20 cellular contexts compared by ENCODE assay signal in the genomic region with DNA sequence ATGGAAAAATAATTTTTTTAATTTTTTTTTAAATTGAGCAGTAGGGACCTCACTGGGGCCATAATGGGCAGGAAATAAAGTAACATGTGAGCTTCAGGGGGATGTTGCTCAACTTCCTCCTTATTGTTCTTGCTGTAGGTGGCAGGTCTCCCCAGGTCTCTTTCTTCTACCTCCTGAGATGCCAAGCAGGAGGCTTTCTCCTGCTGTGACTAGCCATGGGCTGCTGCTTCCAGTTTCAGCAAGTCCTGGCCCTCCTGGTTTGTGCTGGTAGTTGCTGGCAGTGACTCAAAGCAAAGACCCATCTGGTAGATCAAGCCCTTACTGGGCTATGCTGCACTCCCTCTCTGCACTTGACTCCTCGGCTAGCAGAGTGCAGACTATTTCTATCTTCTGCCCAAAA. TPM values are rescaled to one million over a fixed set of nuclear protein-coding genes. Genes with fewer than 3 reads are reported as not detected.
A peak's percentile ranks its signal among the peaks of the same experiment; 100 is the strongest.
DNase-seq lines count a peak whose midpoint lies in the region; ATAC-seq and TF ChIP-seq lines count a peak whose summit lies in the region.
"Had no signal": no experiment of that assay in that cellular context is flagged by ENCODE, and none has a peak within 500 bp of the region (broad histone marks: within the 10 kb centered on the region; RNA-seq: fewer than 3 reads in every experiment).

No MANE protein-coding gene starts in this region.

- DNase-seq in activated CD4-positive, alpha-beta memory T cell treated with anti-CD3 and anti-CD28 coated beads for 36 hours, result peak; percentile 25
- no peak for DNase-seq in activated CD4-positive, alpha-beta memory T cell treated with anti-CD3 and anti-CD28 coated beads, Interleukin-2, amount 10 ng/mL, durations not matched to agents 7 days and 5 days
- DNase-seq in OCI-LY7 (ENCODE audit: low spot score) (peak; percentile 58), endothelial cell (ENCODE audit: low spot score) (no peak), AG20443 (ENCODE audit: low spot score) (no peak)
- DNase-seq: ACHN; activated naive CD4-positive, alpha-beta T cell treated with anti-CD3 and anti-CD28 coated beads for 36 hours; cerebellar nuclear complex; MM.1S; NCI-H226; posterior cingulate gyrus; stimulated activated CD8-positive, alpha-beta memory T cell treated with anti-CD3 and anti-CD28 coated beads, Interleukin-4, amount 100 ng/mL, for 48 hours; upper lobe of left lung had no signal

- H3K4me3 ChIP-seq in OCI-LY7 (ENCODE audit: low read depth, low read length, poor library complexity, severe bottlenecking), result no peak overlapping the region
- no peak overlapping the region for H3K4me3 ChIP-seq in skin epidermis
- H3K4me3 ChIP-seq: upper lobe of left lung had no signal

- no peak overlapping the region for H3K4me3 Mint-ChIP-seq in activated CD4-positive, alpha-beta memory T cell treated with anti-CD3 and anti-CD28 coated beads for 36 hours
- no peak overlapping the region for H3K4me3 Mint-ChIP-seq in activated CD4-positive, alpha-beta memory T cell treated with anti-CD3 and anti-CD28 coated beads, Interleukin-2, amount 10 ng/mL, durations not matched to agents 7 days and 5 days
- H3K4me3 Mint-ChIP-seq in endothelial cell (ENCODE audit: unreplicated experiment), result no peak overlapping the region
- H3K4me3 Mint-ChIP-seq: activated naive CD4-positive, alpha-beta T cell treated with anti-CD3 and anti-CD28 coated beads for 36 hours; mesothelial cell of epicardium had no signal

- BruUV-seq in OCI-LY7 (replicated peaks; lab: Mats Ljungman, UMichigan), result no TSS peak

- no peak overlapping the region for H3K27ac Mint-ChIP-seq in activated CD4-positive, alpha-beta memory T cell treated with anti-CD3 and anti-CD28 coated beads for 36 hours
- no peak overlapping the region for H3K27ac Mint-ChIP-seq in activated CD4-positive, alpha-beta memory T cell treated with anti-CD3 and anti-CD28 coated beads, Interleukin-2, amount 10 ng/mL, durations not matched to agents 7 days and 5 days
- peak overlapping the region; percentile 48 for H3K27ac Mint-ChIP-seq in endothelial cell (ENCODE audit: unreplicated experiment)
- H3K27ac Mint-ChIP-seq: activated naive CD4-positive, alpha-beta T cell treated with anti-CD3 and anti-CD28 coated beads for 36 hours; mesothelial cell of epicardium had no signal

- no peaks in the 10 kb centered on the region for H3K36me3 Mint-ChIP-seq in activated CD4-positive, alpha-beta memory T cell treated with anti-CD3 and anti-CD28 coated beads for 36 hours
- no peaks in the 10 kb centered on the region for H3K36me3 Mint-ChIP-seq in activated CD4-positive, alpha-beta memory T cell treated with anti-CD3 and anti-CD28 coated beads, Interleukin-2, amount 10 ng/mL, durations not matched to agents 7 days and 5 days (ENCODE audit: low read depth)
- H3K36me3 Mint-ChIP-seq in endothelial cell (ENCODE audit: low read depth, unreplicated experiment), result no peaks in the 10 kb centered on the region
- H3K36me3 Mint-ChIP-seq: mesothelial cell of epicardium had no signal

- H3K79me2 ChIP-seq in OCI-LY7 (ENCODE audit: insufficient read depth, low read depth, low read length), result no peaks in the 10 kb centered on the region

- TF ChIP-seq CTCF in OCI-LY7 (conservative IDR thresholded peaks at IDR 0.05; ENCODE audit: low read length), result no peak
- TF ChIP-seq CTCF in endothelial cell (IDR thresholded peaks at IDR 0.05; ENCODE audit: unreplicated experiment), result no peak

- no peak for ATAC-seq in HG02610 (IDR thresholded peaks at IDR 0.05; ENCODE audit: unreplicated experiment)
- no peak for ATAC-seq in HG02588 (IDR thresholded peaks at IDR 0.05; ENCODE audit: unreplicated experiment)
- ATAC-seq: Panc1 had no signal

- peaks cover 16% of the 10 kb centered on the region for H3K4me1 ChIP-seq in OCI-LY7 (ENCODE audit: insufficient read depth, low read length, poor library complexity, severe bottlenecking)

- no peaks in the 10 kb centered on the region for H4K20me1 ChIP-seq in OCI-LY7 (ENCODE audit: insufficient read depth, low read length)

- H3K27ac ChIP-seq in OCI-LY7 (ENCODE audit: low read depth, low read length, poor library complexity, severe bottlenecking) (no peak overlapping the region), skin epidermis (peak overlapping the region in 15 of 21 experiments; percentile 1 to 67 (median 39))

- H3K27me3 Mint-ChIP-seq in activated CD4-positive, alpha-beta memory T cell treated with anti-CD3 and anti-CD28 coated beads for 36 hours, result no peaks in the 10 kb centered on the region
- H3K27me3 Mint-ChIP-seq in activated CD4-positive, alpha-beta memory T cell treated with anti-CD3 and anti-CD28 coated beads, Interleukin-2, amount 10 ng/mL, durations not matched to agents 7 days and 5 days, result peaks cover 2% of the 10 kb centered on the region
- peaks cover 4% of the 10 kb centered on the region for H3K27me3 Mint-ChIP-seq in endothelial cell (ENCODE audit: unreplicated experiment)

- CTCF ChIA-PET in activated CD4-positive, alpha-beta memory T cell treated with anti-CD3 and anti-CD28 coated beads for 36 hours (lab: Charles Lee), result interaction anchor here (1.7 kb wide), 1 partner anchor 20 kb away, joined by 6 read pairs; no protein-coding TSS in a partner anchor
- CTCF ChIA-PET in activated CD4-positive, alpha-beta memory T cell treated with anti-CD3 and anti-CD28 coated beads, Interleukin-2, amount 10 ng/mL, durations not matched to agents 7 days and 5 days (lab: Charles Lee), result interaction anchor here (2.0 kb wide), 1 partner anchor 9 kb away, joined by 7 read pairs; a partner anchor contains a TSS
- CTCF ChIA-PET in OCI-LY7 (lab: Charles Lee; ENCODE audit: unreplicated experiment), result interaction anchor here (0.8 kb wide), 1 partner anchor 10 kb away, joined by 3 read pairs; no protein-coding TSS in a partner anchor

- H3K4me1 Mint-ChIP-seq in activated CD4-positive, alpha-beta memory T cell treated with anti-CD3 and anti-CD28 coated beads for 36 hours (ENCODE audit: low read depth), result no peaks in the 10 kb centered on the region
- H3K4me1 Mint-ChIP-seq in activated CD4-positive, alpha-beta memory T cell treated with anti-CD3 and anti-CD28 coated beads, Interleukin-2, amount 10 ng/mL, durations not matched to agents 7 days and 5 days, result peaks cover 21% of the 10 kb centered on the region
- H3K4me1 Mint-ChIP-seq in endothelial cell (ENCODE audit: unreplicated experiment), result peaks cover 10% of the 10 kb centered on the region
- H3K4me1 Mint-ChIP-seq: mesothelial cell of epicardium had no signal

- intact Hi-C loops in activated CD4-positive, alpha-beta memory T cell treated with anti-CD3 and anti-CD28 coated beads for 36 hours (cut with micrococcal nuclease), result no loop called here
- intact Hi-C loops in OCI-LY7 (cut with micrococcal nuclease; ENCODE audit: unreplicated experiment), result no loop called here

- peak overlapping the region; percentile 84 for H2AFZ ChIP-seq in OCI-LY7 (ENCODE audit: low read length)

- H3K9me2 ChIP-seq in OCI-LY7 (ENCODE audit: insufficient read depth, low read length), result no peaks in the 10 kb centered on the region

- no peaks in the 10 kb centered on the region for H3K36me3 ChIP-seq in OCI-LY7 (ENCODE audit: insufficient read depth, low read length)
- H3K36me3 ChIP-seq: upper lobe of left lung had no signal

- POLR2A ChIA-PET in activated CD4-positive, alpha-beta memory T cell treated with anti-CD3 and anti-CD28 coated beads for 36 hours (lab: Charles Lee), result no interaction called here
- POLR2A ChIA-PET in activated CD4-positive, alpha-beta memory T cell treated with anti-CD3 and anti-CD28 coated beads, Interleukin-2, amount 10 ng/mL, durations not matched to agents 7 days and 5 days (lab: Charles Lee), result interaction anchor here (4.3 kb wide), 1 partner anchor 9 kb away, joined by 23 read pairs; a partner anchor contains a TSS
- POLR2A ChIA-PET in OCI-LY7 (lab: Charles Lee), result interaction anchor here (0.5 to 0.8 kb wide), 2 partner anchors 13 to 30 kb away, joined by 3 read pairs; no protein-coding TSS in a partner anchor

- H3K9me3 ChIP-seq in OCI-LY7 (ENCODE audit: low read length), result no peaks in the 10 kb centered on the region
- H3K9me3 ChIP-seq: upper lobe of left lung had no signal

- peak overlapping the region; percentile 16; the same call in 1 of the 2 replicates for H3K4me2 ChIP-seq in OCI-LY7 (ENCODE audit: low read length)

- H3K9me3 Mint-ChIP-seq in activated CD4-positive, alpha-beta memory T cell treated with anti-CD3 and anti-CD28 coated beads for 36 hours, result no peaks in the 10 kb centered on the region
- no peaks in the 10 kb centered on the region for H3K9me3 Mint-ChIP-seq in activated CD4-positive, alpha-beta memory T cell treated with anti-CD3 and anti-CD28 coated beads, Interleukin-2, amount 10 ng/mL, durations not matched to agents 7 days and 5 days
- no peaks in the 10 kb centered on the region for H3K9me3 Mint-ChIP-seq in endothelial cell (ENCODE audit: unreplicated experiment)
- H3K9me3 Mint-ChIP-seq: activated naive CD4-positive, alpha-beta T cell treated with anti-CD3 and anti-CD28 coated beads for 36 hours; mesothelial cell of epicardium had no signal

RNA-seq across cellular contexts. Expression of a gene that starts 2.3 kb away (rescaled TPM):
- total RNA-seq in activated CD4-positive, alpha-beta memory T cell treated with anti-CD3 and anti-CD28 coated beads for 36 hours, result not detected
- not detected for total RNA-seq in activated CD4-positive, alpha-beta memory T cell treated with anti-CD3 and anti-CD28 coated beads, Interleukin-2, amount 10 ng/mL, durations not matched to agents 7 days and 5 days
- 0.72 TPM in 1 of 2 replicates, not detected in the other for total RNA-seq in OCI-LY7 (2014; rRNA removed; shearing (Covaris generic))
- total RNA-seq in OCI-LY7 (2022), result not detected in 2 replicates
- total RNA-seq in endothelial cell (ENCODE audit: unreplicated experiment), result not detected
- total RNA-seq: activated naive CD4-positive, alpha-beta T cell treated with anti-CD3 and anti-CD28 coated beads for 36 hours; fibroblast of lung; mesothelial cell of epicardium; T-helper 2 cell treated with Interferon-gamma antibody and Interleukin-4, amounts not matched to agents 100 ng/mL and 5 ng/mL, for 36 hours; upper lobe of left lung had no signal

RNA-seq across cellular contexts. Expression of a gene that starts 9.6 kb away (rescaled TPM):
- 10 to 100 TPM; 12.8 to 14.5 TPM for total RNA-seq in activated CD4-positive, alpha-beta memory T cell treated with anti-CD3 and anti-CD28 coated beads for 36 hours
- 10 to 100 TPM; 11.6 to 12.3 TPM for total RNA-seq in activated CD4-positive, alpha-beta memory T cell treated with anti-CD3 and anti-CD28 coated beads, Interleukin-2, amount 10 ng/mL, durations not matched to agents 7 days and 5 days
- 27.9 and 31.4 TPM in 2 replicates for total RNA-seq in OCI-LY7 (2014; rRNA removed; shearing (Covaris generic))
- 16.9 and 18.1 TPM in 2 replicates for total RNA-seq in OCI-LY7 (2022)
- total RNA-seq in endothelial cell (ENCODE audit: unreplicated experiment), result 10.3 TPM

RNA-seq across cellular contexts. Expression of a gene that starts 9.6 kb away (rescaled TPM):
- total RNA-seq in activated CD4-positive, alpha-beta memory T cell treated with anti-CD3 and anti-CD28 coated beads for 36 hours, result 10 to 100 TPM; 29.2 to 29.4 TPM
- total RNA-seq in activated CD4-positive, alpha-beta memory T cell treated with anti-CD3 and anti-CD28 coated beads, Interleukin-2, amount 10 ng/mL, durations not matched to agents 7 days and 5 days, result 10 to 100 TPM; 23.8 to 24.4 TPM
- total RNA-seq in OCI-LY7 (2014; rRNA removed; shearing (Covaris generic)), result 19.9 and 20.7 TPM in 2 replicates
- total RNA-seq in OCI-LY7 (2022) (32.4 and 34.7 TPM in 2 replicates), endothelial cell (ENCODE audit: unreplicated experiment) (16.4 TPM)

RNA-seq across cellular contexts. Expression of a gene that starts 14.2 kb away (rescaled TPM):
- total RNA-seq in activated CD4-positive, alpha-beta memory T cell treated with anti-CD3 and anti-CD28 coated beads for 36 hours, result 1 to 10 TPM; 3.9 to 5.3 TPM
- total RNA-seq in activated CD4-positive, alpha-beta memory T cell treated with anti-CD3 and anti-CD28 coated beads, Interleukin-2, amount 10 ng/mL, durations not matched to agents 7 days and 5 days, result 10 to 100 TPM; 17.5 to 18.1 TPM
- 0.13 and 0.22 TPM in 2 replicates for total RNA-seq in OCI-LY7 (2014; rRNA removed; shearing (Covaris generic))
- total RNA-seq in OCI-LY7 (2022) (0.23 and 0.37 TPM in 2 replicates), endothelial cell (ENCODE audit: unreplicated experiment) (1.0 TPM)
- total RNA-seq: fibroblast of lung, mesothelial cell of epicardium had no signal

RNA-seq across cellular contexts. Expression of a gene that starts 33.1 kb away (rescaled TPM):
- total RNA-seq in activated CD4-positive, alpha-beta memory T cell treated with anti-CD3 and anti-CD28 coated beads for 36 hours, result not detected
- total RNA-seq in activated CD4-positive, alpha-beta memory T cell treated with anti-CD3 and anti-CD28 coated beads, Interleukin-2, amount 10 ng/mL, durations not matched to agents 7 days and 5 days, result under 1 TPM in 1 of 2 experiments, not detected in 1; 0.20 TPM
- not detected in 2 replicates for total RNA-seq in OCI-LY7 (2014; rRNA removed; shearing (Covaris generic))
- total RNA-seq in OCI-LY7 (2022) (not detected in 2 replicates), endothelial cell (ENCODE audit: unreplicated experiment) (not detected)
- total RNA-seq: fibroblast of lung, mesothelial cell of epicardium had no signal

Comparison
In these comparisons a context has a peak if more than half of its experiments do, and no peak if none do; other contexts are left out.
1. DNase-seq: peak in activated CD4-positive, alpha-beta memory T cell treated with anti-CD3 and anti-CD28 coated beads for 36 hours (single experiment) and OCI-LY7 (single experiment); none in activated CD4-positive, alpha-beta memory T cell treated with anti-CD3 and anti-CD28 coated beads, Interleukin-2, amount 10 ng/mL, durations not matched to agents 7 days and 5 days (single experiment), endothelial cell (single experiment) and AG20443 (single experiment).